Comparison of ENCODE assay signal across 17 cellular contexts in genomic region chr6:123575218-123575617, GRCh38.
"Had no signal": no experiment of that assay in that cellular context is flagged by ENCODE, and none has a peak within 500 bp of the region (broad histone marks: within the 10 kb centered on the region; RNA-seq: fewer than 3 reads in every experiment).

No MANE protein-coding gene starts in this region.

- H3K27me3 Mint-ChIP-seq: activated B cell treated with CpG ODN at 0.5 μM for 24 hours; activated CD4-positive, alpha-beta memory T cell treated with anti-CD3 and anti-CD28 coated beads, Interleukin-2, amount 10 ng/mL, durations not matched to agents 7 days and 5 days; activated CD8-positive, alpha-beta memory T cell treated with anti-CD3 and anti-CD28 coated beads, Interleukin-2, amount 10 ng/mL, durations not matched to agents 7 days and 5 days; memory B cell; stimulated activated naive CD8-positive, alpha-beta T cell treated with anti-CD3 and anti-CD28 coated beads, Interleukin-15, Interleukin-2, amounts not matched to agents 100 ng/mL and 50 ng/mL, for 24 hours had no signal

- H3K36me3 Mint-ChIP-seq: activated CD8-positive, alpha-beta memory T cell treated with anti-CD3 and anti-CD28 coated beads, Interleukin-2, amount 10 ng/mL, durations not matched to agents 7 days and 5 days; memory B cell had no signal

- H3K4me3 ChIP-seq: body of pancreas, esophagus squamous epithelium, prostate gland, tibial nerve, uterus had no signal

- H3K4me3 Mint-ChIP-seq: activated B cell treated with CpG ODN at 0.5 μM for 24 hours; activated CD4-positive, alpha-beta memory T cell treated with anti-CD3 and anti-CD28 coated beads, Interleukin-2, amount 10 ng/mL, durations not matched to agents 7 days and 5 days; activated CD8-positive, alpha-beta memory T cell treated with anti-CD3 and anti-CD28 coated beads, Interleukin-2, amount 10 ng/mL, durations not matched to agents 7 days and 5 days; activated naive CD4-positive, alpha-beta T cell treated with anti-CD3 and anti-CD28 coated beads for 36 hours; memory B cell; neural crest cell; stimulated activated naive CD8-positive, alpha-beta T cell treated with anti-CD3 and anti-CD28 coated beads, Interleukin-15, Interleukin-2, amounts not matched to agents 100 ng/mL and 50 ng/mL, for 24 hours had no signal

- H3K27me3 ChIP-seq: body of pancreas, esophagus squamous epithelium, tibial nerve, uterus had no signal

- H3K27ac ChIP-seq: body of pancreas, esophagus squamous epithelium, prostate gland, tibial nerve, uterus had no signal

- ATAC-seq: activated CD8-positive, alpha-beta memory T cell treated with anti-CD3 and anti-CD28 coated beads, Interleukin-2, amount 10 ng/mL, durations not matched to agents 7 days and 5 days; body of pancreas; right cardiac atrium had no signal

- H3K36me3 ChIP-seq: esophagus squamous epithelium, prostate gland, tibial nerve, uterus had no signal

- H3K27ac Mint-ChIP-seq: activated B cell treated with CpG ODN at 0.5 μM for 24 hours; activated CD4-positive, alpha-beta memory T cell treated with anti-CD3 and anti-CD28 coated beads, Interleukin-2, amount 10 ng/mL, durations not matched to agents 7 days and 5 days; activated CD8-positive, alpha-beta memory T cell treated with anti-CD3 and anti-CD28 coated beads, Interleukin-2, amount 10 ng/mL, durations not matched to agents 7 days and 5 days; activated naive CD4-positive, alpha-beta T cell treated with anti-CD3 and anti-CD28 coated beads for 36 hours; memory B cell; stimulated activated naive CD8-positive, alpha-beta T cell treated with anti-CD3 and anti-CD28 coated beads, Interleukin-15, Interleukin-2, amounts not matched to agents 100 ng/mL and 50 ng/mL, for 24 hours had no signal

- DNase-seq: activated B cell treated with CpG ODN at 0.5 μM for 24 hours; activated CD4-positive, alpha-beta memory T cell treated with anti-CD3 and anti-CD28 coated beads, Interleukin-2, amount 10 ng/mL, durations not matched to agents 7 days and 5 days; activated CD4-positive, alpha-beta T cell treated with anti-CD3 and anti-CD28 coated beads for 4 hours; activated CD8-positive, alpha-beta memory T cell treated with anti-CD3 and anti-CD28 coated beads, Interleukin-2, amount 10 ng/mL, durations not matched to agents 7 days and 5 days; activated naive CD4-positive, alpha-beta T cell treated with anti-CD3 and anti-CD28 coated beads for 36 hours; body of pancreas; dermis blood vessel endothelial cell; effector memory CD4-positive, alpha-beta T cell; esophagus squamous epithelium; right cardiac atrium; stimulated activated CD4-positive, alpha-beta T cell treated with anti-CD3 and anti-CD28 coated beads, Interleukin-2, amount 100 ng/mL, for 24 hours; uterus had no signal

- H3K9me3 ChIP-seq: body of pancreas, esophagus squamous epithelium, prostate gland, tibial nerve, uterus had no signal

- H3K4me1 Mint-ChIP-seq: activated B cell treated with CpG ODN at 0.5 μM for 24 hours; activated CD4-positive, alpha-beta memory T cell treated with anti-CD3 and anti-CD28 coated beads, Interleukin-2, amount 10 ng/mL, durations not matched to agents 7 days and 5 days; activated CD8-positive, alpha-beta memory T cell treated with anti-CD3 and anti-CD28 coated beads, Interleukin-2, amount 10 ng/mL, durations not matched to agents 7 days and 5 days; memory B cell; neural crest cell had no signal

- H3K4me1 ChIP-seq: body of pancreas, esophagus squamous epithelium, prostate gland, tibial nerve, uterus had no signal

- H3K9me3 Mint-ChIP-seq: activated B cell treated with CpG ODN at 0.5 μM for 24 hours; activated CD4-positive, alpha-beta memory T cell treated with anti-CD3 and anti-CD28 coated beads, Interleukin-2, amount 10 ng/mL, durations not matched to agents 7 days and 5 days; activated naive CD4-positive, alpha-beta T cell treated with anti-CD3 and anti-CD28 coated beads for 36 hours; neural crest cell; stimulated activated naive CD8-positive, alpha-beta T cell treated with anti-CD3 and anti-CD28 coated beads, Interleukin-15, Interleukin-2, amounts not matched to agents 100 ng/mL and 50 ng/mL, for 24 hours had no signal
